In genomic region chr21:46111857-46112730, GRCh38 we compare ENCODE assay signal across 15 cellular contexts. TPM values are rescaled to one million over a fixed set of nuclear protein-coding genes. Genes with fewer than 3 reads are reported as not detected.
DNase-seq lines count a peak whose midpoint lies in the region; ATAC-seq and TF ChIP-seq lines count a peak whose summit lies in the region.
"Had no signal": no experiment of that assay in that cellular context is flagged by ENCODE, and none has a peak within 500 bp of the region (broad histone marks: within the 10 kb centered on the region; RNA-seq: fewer than 3 reads in every experiment).

No MANE protein-coding gene starts in this region.

- no peaks in the 10 kb centered on the region for H3K4me1 ChIP-seq in HCT116 (ENCODE audit: control insufficient read depth in 1 of 2, insufficient read depth in 2 of 2, low read length in 2 of 2)
- peaks cover 10 to 29% (median 16%) of the 10 kb centered on the region in 9 donors for H3K4me1 ChIP-seq in heart right ventricle

- no peak for TF ChIP-seq POLR2A in HCT116 (IDR thresholded peaks at IDR 0.05; ENCODE audit: borderline replicate concordance, extremely low read depth, insufficient read depth, insufficient read length)

- H3K4me2 ChIP-seq in HCT116 (ENCODE audit: low read length), result no peak overlapping the region

- intact Hi-C loops in HCT116 (cut with micrococcal nuclease) (no loop called here), heart right ventricle (cut with DNase I) (loop anchor here in 2 of 10 donors (5.0 to 10.0 kb wide), 2 partner anchors 50 to 117 kb away; no protein-coding TSS in a partner anchor)

- CTCF ChIA-PET in HCT116 (lab: Charles Lee), result no interaction called here

- no peaks in the 10 kb centered on the region for H3K27me3 Mint-ChIP-seq in progenitor cell of endocrine pancreas
- H3K27me3 Mint-ChIP-seq: stimulated activated naive CD8-positive, alpha-beta T cell treated with anti-CD3 and anti-CD28 coated beads, Interleukin-15, Interleukin-2, amounts not matched to agents 100 ng/mL and 50 ng/mL, for 24 hours had no signal

- TF ChIP-seq RAD21 in HCT116 (IDR thresholded peaks at IDR 0.05; ENCODE audit: low read depth), result no peak

- no peak for ATAC-seq in HCT116
- no peak for ATAC-seq in heart right ventricle
- ATAC-seq in HG02678 (IDR thresholded peaks at IDR 0.05; ENCODE audit: unreplicated experiment), result no peak
- ATAC-seq: gastroesophageal sphincter, T-cell had no signal

- H3K27me3 ChIP-seq in HCT116 (ENCODE audit: insufficient read depth, low read length), result no peaks in the 10 kb centered on the region
- H3K27me3 ChIP-seq in heart right ventricle, result no peaks in the 10 kb centered on the region
- H3K27me3 ChIP-seq: gastroesophageal sphincter had no signal

- peaks cover 10% of the 10 kb centered on the region for H3K9me3 Mint-ChIP-seq in progenitor cell of endocrine pancreas (ENCODE audit: low read depth)

- POLR2A ChIA-PET in HCT116 (lab: Charles Lee), result no interaction called here

- peak; percentile 24 for DNase-seq in D341Med (ENCODE audit: low spot score)
- no peak for DNase-seq in HCT116 (ENCODE audit: low read depth, low spot score)
- peak; percentile 4 to 16 for DNase-seq in heart right ventricle
- peak; percentile 8 for DNase-seq in progenitor cell of endocrine pancreas (ENCODE audit: low spot score, unreplicated experiment)
- DNase-seq in DMS 273 (lab: John Stamatoyannopoulos, UW; ENCODE audit: unreplicated experiment), result no peak
- DNase-seq in NCI-H226, result no peak
- DNase-seq: amniotic stem cell, NCI-H2171 had no signal

- H3K9me2 ChIP-seq in HCT116 (ENCODE audit: insufficient read depth), result no peaks in the 10 kb centered on the region

- no peak overlapping the region for H3K27ac Mint-ChIP-seq in progenitor cell of endocrine pancreas
- H3K27ac Mint-ChIP-seq: stimulated activated naive CD8-positive, alpha-beta T cell treated with anti-CD3 and anti-CD28 coated beads, Interleukin-15, Interleukin-2, amounts not matched to agents 100 ng/mL and 50 ng/mL, for 24 hours; T-cell had no signal

- no peaks in the 10 kb centered on the region for H3K4me1 Mint-ChIP-seq in progenitor cell of endocrine pancreas (ENCODE audit: low read depth)
- H3K4me1 Mint-ChIP-seq: CD8-positive, alpha-beta memory T cell; T-cell had no signal

- no peak overlapping the region for H2AFZ ChIP-seq in HCT116 (ENCODE audit: low read depth, low read length, poor library complexity, severe bottlenecking)

- H3K9me3 ChIP-seq in HCT116 (ENCODE audit: control insufficient read depth in 1 of 2, insufficient read depth in 1 of 2, low read depth in 1 of 2, low read length in 2 of 2), result peaks cover 3 to 7% of the 10 kb centered on the region in 2 experiments; a peak in 2 of 4 replicates
- H3K9me3 ChIP-seq in heart right ventricle, result peaks cover 0 to 23% (median 8%) of the 10 kb centered on the region in 11 donors

- H3K4me3 Mint-ChIP-seq in progenitor cell of endocrine pancreas (ENCODE audit: low read depth), result no peak overlapping the region
- H3K4me3 Mint-ChIP-seq: CD8-positive, alpha-beta memory T cell; stimulated activated naive CD8-positive, alpha-beta T cell treated with anti-CD3 and anti-CD28 coated beads, Interleukin-15, Interleukin-2, amounts not matched to agents 100 ng/mL and 50 ng/mL, for 24 hours; T-cell had no signal

- H4K20me1 ChIP-seq in HCT116 (ENCODE audit: insufficient read depth), result no peaks in the 10 kb centered on the region

- TF ChIP-seq CTCF in HCT116 (IDR thresholded peaks at IDR 0.05 in 2 of 3, conservative IDR thresholded peaks at IDR 0.05 in 1 of 3; ENCODE audit: borderline replicate concordance in 1 of 3, insufficient read depth in 1 of 3, low read depth in 2 of 3, low read length in 2 of 3), result no peak
- TF ChIP-seq CTCF in heart right ventricle (IDR thresholded peaks at IDR 0.05), result no peak
- TF ChIP-seq CTCF in progenitor cell of endocrine pancreas (IDR thresholded peaks at IDR 0.05; ENCODE audit: unreplicated experiment), result no peak

- no peaks in the 10 kb centered on the region for H3K79me2 ChIP-seq in HCT116 (ENCODE audit: insufficient read depth, low read length)

- H3K36me3 Mint-ChIP-seq in progenitor cell of endocrine pancreas (ENCODE audit: insufficient read depth), result peaks cover 4% of the 10 kb centered on the region

- H3K9ac ChIP-seq in HCT116 (ENCODE audit: low read length), result no peak overlapping the region

- WGBS in heart right ventricle, 2 donors, result 95 to 98% methylated on average over 69 of the region's 69 CpGs

- TSS peak; percentile 56 for BruUV-seq in HCT116 (replicated peaks; lab: Mats Ljungman, UMichigan)

- H3K36me3 ChIP-seq in HCT116 (ENCODE audit: control insufficient read depth in 1 of 2, insufficient read depth in 2 of 2, low read length in 2 of 2), result peaks cover 6 to 18% of the 10 kb centered on the region in 2 experiments; a peak in 3 of 4 replicates
- peaks cover 6 to 74% (median 40%) of the 10 kb centered on the region in 9 donors for H3K36me3 ChIP-seq in heart right ventricle

- no peak overlapping the region for H3K4me3 ChIP-seq in HCT116 (replicated peaks in 1 of 2; ENCODE audit: low read depth in 1 of 2, low read length in 2 of 2)
- no peak overlapping the region for H3K4me3 ChIP-seq in heart right ventricle
- H3K4me3 ChIP-seq: gastroesophageal sphincter had no signal

- no peak overlapping the region for H3K27ac ChIP-seq in HCT116 (ENCODE audit: low read depth, low read length)
- no peak overlapping the region for H3K27ac ChIP-seq in heart right ventricle
- H3K27ac ChIP-seq: HL-60 had no signal

- RAD21 ChIA-PET in HCT116 (lab: Charles Lee; ENCODE audit: low non-redundant PET in 1 of 2, low total read pairs in 2 of 2, uncharacterized antibody in 2 of 2, unreplicated experiment in 2 of 2), result no interaction called here

TF ChIP-seq in HCT116, 20 proteins besides CTCF, POLR2A, EP300 and RAD21:
- TF ChIP-seq MAX (IDR thresholded peaks at IDR 0.05) (no peak), YY1 (IDR thresholded peaks at IDR 0.05; ENCODE audit: extremely low read depth, insufficient replicate concordance, low read depth, low read length) (no peak), ELF1 (IDR thresholded peaks at IDR 0.05; ENCODE audit: borderline replicate concordance, low read depth) (no peak), FOSL1 (IDR thresholded peaks at IDR 0.05; ENCODE audit: low read depth) (no peak), SP1 (IDR thresholded peaks at IDR 0.05; ENCODE audit: low read depth) (no peak), JUND (IDR thresholded peaks at IDR 0.05) (no peak), ZNF274 (IDR thresholded peaks at IDR 0.05; ENCODE audit: low read depth, low read length) (no peak), TCF7L2 (IDR thresholded peaks at IDR 0.05; ENCODE audit: borderline replicate concordance, extremely low read depth, insufficient read depth, insufficient read length) (no peak), SRF (IDR thresholded peaks at IDR 0.05; ENCODE audit: low read depth) (no peak), CEBPB (IDR thresholded peaks at IDR 0.05; ENCODE audit: low read depth) (no peak), CBX3 (IDR thresholded peaks at IDR 0.05; ENCODE audit: low read depth) (no peak)

RNA-seq across cellular contexts. Expression of gene COL6A2, which starts 14.2 kb away (rescaled TPM):
- total RNA-seq in HCT116 (2021; ENCODE audit: unreplicated experiment), result 87.0 TPM
- 98.3 and 119 TPM in 2 replicates for polyA plus RNA-seq in HCT116 (2012)
- 100 to 1,000 TPM in 8 of 10 donors, 10 to 100 TPM in 2; 76.6 to 370 (median 119) TPM for total RNA-seq in heart right ventricle
- 100 to 1,000 TPM; 301 to 363 TPM for polyA plus RNA-seq in heart right ventricle
- total RNA-seq in progenitor cell of endocrine pancreas, result 32.0 and 38.6 TPM in 2 replicates
- total RNA-seq: OCI-LY7 had no signal

RNA-seq across cellular contexts. Expression of gene FTCD, which starts 43.3 kb away (rescaled TPM):
- total RNA-seq in HCT116 (2021; ENCODE audit: unreplicated experiment), result 2.5 TPM
- polyA plus RNA-seq in HCT116 (2012), result 0.91 and 1.1 TPM in 2 replicates
- 1 to 10 TPM in 6 of 10 donors, under 1 TPM in 4; 0.38 to 4.4 (median 1.1) TPM for total RNA-seq in heart right ventricle
- polyA plus RNA-seq in heart right ventricle, result 1 to 10 TPM in 1 of 2 donors, under 1 TPM in 1; 0.14 to 4.0 TPM
- 48.4 and 49.3 TPM in 2 replicates for total RNA-seq in progenitor cell of endocrine pancreas
- total RNA-seq: CD8-positive, alpha-beta memory T cell had no signal
- polyA plus RNA-seq: CD8-positive, alpha-beta memory T cell had no signal

Comparison
In these comparisons a context has a peak if more than half of its experiments do, and no peak if none do; other contexts are left out.
1. DNase-seq: peak in D341Med (single experiment), heart right ventricle (2 of 2) and progenitor cell of endocrine pancreas (single experiment); none in HCT116 (single experiment), DMS 273 (single experiment) and NCI-H226 (single experiment).